In genomic region chr14:62077676-62078261, GRCh38 we compare ENCODE assay signal across 14 cellular contexts.
DNase-seq lines count a peak whose midpoint lies in the region; ATAC-seq and TF ChIP-seq lines count a peak whose summit lies in the region.
"Had no signal": no experiment of that assay in that cellular context is flagged by ENCODE, and none has a peak within 500 bp of the region (broad histone marks: within the 10 kb centered on the region; RNA-seq: fewer than 3 reads in every experiment).

No MANE protein-coding gene starts in this region.

- peaks cover 33% of the 10 kb centered on the region for H3K4me1 Mint-ChIP-seq in activated naive CD4-positive, alpha-beta T cell treated with anti-CD3 and anti-CD28 coated beads for 36 hours (ENCODE audit: low read depth)
- H3K4me1 Mint-ChIP-seq in activated naive CD8-positive, alpha-beta T cell treated with anti-CD3 and anti-CD28 coated beads for 36 hours = peaks cover 33% of the 10 kb centered on the region
- H3K4me1 Mint-ChIP-seq in glutamatergic neuron (ENCODE audit: low read depth, unreplicated experiment) = no peaks in the 10 kb centered on the region

- H3K36me3 Mint-ChIP-seq in activated naive CD4-positive, alpha-beta T cell treated with anti-CD3 and anti-CD28 coated beads for 36 hours (ENCODE audit: low read depth) = no peaks in the 10 kb centered on the region
- H3K36me3 Mint-ChIP-seq in activated naive CD8-positive, alpha-beta T cell treated with anti-CD3 and anti-CD28 coated beads for 36 hours = no peaks in the 10 kb centered on the region
- no peaks in the 10 kb centered on the region for H3K36me3 Mint-ChIP-seq in glutamatergic neuron (ENCODE audit: unreplicated experiment)
- H3K36me3 Mint-ChIP-seq: brain had no signal

- H3K27me3 Mint-ChIP-seq in activated naive CD4-positive, alpha-beta T cell treated with anti-CD3 and anti-CD28 coated beads for 36 hours (ENCODE audit: low read depth) = no peaks in the 10 kb centered on the region
- no peaks in the 10 kb centered on the region for H3K27me3 Mint-ChIP-seq in activated naive CD8-positive, alpha-beta T cell treated with anti-CD3 and anti-CD28 coated beads for 36 hours
- H3K27me3 Mint-ChIP-seq in glutamatergic neuron (ENCODE audit: unreplicated experiment) = peaks cover 1% of the 10 kb centered on the region
- H3K27me3 Mint-ChIP-seq: brain had no signal

- DNase-seq in activated naive CD4-positive, alpha-beta T cell treated with anti-CD3 and anti-CD28 coated beads for 36 hours = peak; percentile 45
- no peak for DNase-seq in activated naive CD4-positive, alpha-beta T cell (lab: John Stamatoyannopoulos, UW)
- DNase-seq in activated naive CD8-positive, alpha-beta T cell treated with anti-CD3 and anti-CD28 coated beads for 36 hours = peak; percentile 14
- no peak for DNase-seq in stimulated activated naive CD8-positive, alpha-beta T cell treated with anti-CD3 and anti-CD28 coated beads, Interleukin-15, Interleukin-2, amounts not matched to agents 100 U/mL and 50 U/mL, for 24 hours
- DNase-seq in glutamatergic neuron (no peak), NCI-H1105 (lab: John Stamatoyannopoulos, UW) (no peak), nucleus accumbens (lab: John Stamatoyannopoulos, UW) (no peak)
- DNase-seq: ACHN, DMS 273 treated with DMSO at 0.1 percent for 48 hours, KG1, NCI-H1694, ovary had no signal

- H3K4me3 Mint-ChIP-seq in activated naive CD4-positive, alpha-beta T cell treated with anti-CD3 and anti-CD28 coated beads for 36 hours = no peak overlapping the region
- peak overlapping the region; percentile 19 for H3K4me3 Mint-ChIP-seq in activated naive CD8-positive, alpha-beta T cell treated with anti-CD3 and anti-CD28 coated beads for 36 hours
- no peak overlapping the region for H3K4me3 Mint-ChIP-seq in glutamatergic neuron (ENCODE audit: unreplicated experiment)
- H3K4me3 Mint-ChIP-seq: brain had no signal

- TF ChIP-seq CTCF in glutamatergic neuron (IDR thresholded peaks at IDR 0.05; ENCODE audit: partially characterized antibody, unreplicated experiment) = no peak

- no peaks in the 10 kb centered on the region for H3K9me3 Mint-ChIP-seq in activated naive CD4-positive, alpha-beta T cell treated with anti-CD3 and anti-CD28 coated beads for 36 hours
- H3K9me3 Mint-ChIP-seq in activated naive CD8-positive, alpha-beta T cell treated with anti-CD3 and anti-CD28 coated beads for 36 hours = no peaks in the 10 kb centered on the region
- no peaks in the 10 kb centered on the region for H3K9me3 Mint-ChIP-seq in glutamatergic neuron (ENCODE audit: unreplicated experiment)

- no peak overlapping the region for H3K27ac Mint-ChIP-seq in activated naive CD4-positive, alpha-beta T cell treated with anti-CD3 and anti-CD28 coated beads for 36 hours
- H3K27ac Mint-ChIP-seq in activated naive CD8-positive, alpha-beta T cell treated with anti-CD3 and anti-CD28 coated beads for 36 hours = no peak overlapping the region
- no peak overlapping the region for H3K27ac Mint-ChIP-seq in glutamatergic neuron (ENCODE audit: unreplicated experiment)

- peak; percentile 21 for ATAC-seq in HG03565 (IDR thresholded peaks at IDR 0.05; ENCODE audit: unreplicated experiment)
- ATAC-seq in stimulated activated naive CD8-positive, alpha-beta T cell treated with anti-CD3 and anti-CD28 coated beads, Interleukin-15, Interleukin-2, amounts not matched to agents 100 U/mL and 50 U/mL, for 24 hours = peak; percentile 32

- intact Hi-C loops in activated naive CD4-positive, alpha-beta T cell treated with anti-CD3 and anti-CD28 coated beads for 36 hours (cut with micrococcal nuclease) = no loop called here

- CTCF ChIA-PET in activated naive CD4-positive, alpha-beta T cell treated with anti-CD3 and anti-CD28 coated beads for 36 hours (lab: Charles Lee) = interaction anchor here (0.6 to 1.7 kb wide), 3 partner anchors 24 to 49 kb away, joined by 3 to 7 read pairs (median 6); no protein-coding TSS in a partner anchor

Comparison
In these comparisons a context has a peak if more than half of its experiments do, and no peak if none do; other contexts are left out.
1. DNase-seq: peak in activated naive CD4-positive, alpha-beta T cell treated with anti-CD3 and anti-CD28 coated beads for 36 hours (single experiment) and activated naive CD8-positive, alpha-beta T cell treated with anti-CD3 and anti-CD28 coated beads for 36 hours (single experiment); none in activated naive CD4-positive, alpha-beta T cell (0 of 4), stimulated activated naive CD8-positive, alpha-beta T cell treated with anti-CD3 and anti-CD28 coated beads, Interleukin-15, Interleukin-2, amounts not matched to agents 100 U/mL and 50 U/mL, for 24 hours (single experiment), glutamatergic neuron (single experiment), NCI-H1105 (single experiment) and nucleus accumbens (0 of 56).